1 cellular context compared by ENCODE assay signal in genomic region chr15:58453931-58454793, GRCh38.
TF ChIP-seq lines count a peak whose summit lies in the region.

No MANE protein-coding gene starts in this region.

TF ChIP-seq in GM12878, 131 proteins besides CTCF, POLR2A, EP300 and RAD21 (continued from another document):
- TF ChIP-seq ZNF687 (IDR thresholded peaks at IDR 0.05) (peak; percentile 55), TCF12 (IDR thresholded peaks at IDR 0.05; ENCODE audit: low read depth, low read length) (peak; percentile 93), MLLT1 (IDR thresholded peaks at IDR 0.05) (0 out of 2 replicates have a peak, but pooled peaks have one; percentile 42), POU2F2 (IDR thresholded peaks at IDR 0.05; ENCODE audit: borderline replicate concordance, low read depth, low read length) (0 out of 3 replicates have a peak, but pooled peaks have one; percentile 64), BCLAF1 (IDR thresholded peaks at IDR 0.05) (no peak), SIN3A (IDR thresholded peaks at IDR 0.05; ENCODE audit: low read depth, low read length) (no peak), MEF2B (IDR thresholded peaks at IDR 0.05; ENCODE audit: partially characterized antibody, poor library complexity, severe bottlenecking) (peak; percentile 43), DPF2 (IDR thresholded peaks at IDR 0.05) (peak; percentile 85), CBFB (IDR thresholded peaks at IDR 0.05; ENCODE audit: low read depth) (peak; percentile 85; the same call in 1 of the 2 replicates), CREM (IDR thresholded peaks at IDR 0.05; ENCODE audit: low read depth) (peak; percentile 81), CEBPB (IDR thresholded peaks at IDR 0.05; ENCODE audit: borderline replicate concordance in 1 of 2, low read depth in 2 of 2, low read length in 2 of 2) (no peak), RELB (IDR thresholded peaks at IDR 0.05; ENCODE audit: low read depth) (peak; percentile 52; the same call in 1 of the 2 replicates), PAX8 (IDR thresholded peaks at IDR 0.05) (no peak), KDM1A (IDR thresholded peaks at IDR 0.05; ENCODE audit: borderline replicate concordance) (no peak), ATF2 (IDR thresholded peaks at IDR 0.05; ENCODE audit: low read length) (peak; percentile 73), BMI1 (IDR thresholded peaks at IDR 0.05; ENCODE audit: borderline replicate concordance) (no peak), BACH1 (IDR thresholded peaks at IDR 0.05; ENCODE audit: borderline replicate concordance) (peak; percentile 47; the same call in 1 of the 2 replicates), PML (IDR thresholded peaks at IDR 0.05; ENCODE audit: low read length) (peak; percentile 48; the same call in 1 of the 2 replicates), GATAD2B (conservative IDR thresholded peaks at IDR 0.05; ENCODE audit: low read depth) (0 out of 2 replicates have a peak, but pooled peaks have one; percentile 67), BCL3 (IDR thresholded peaks at IDR 0.05; ENCODE audit: borderline replicate concordance, insufficient read depth, low read depth, low read length, poor library complexity, severe bottlenecking) (peak; percentile 61), NFXL1 (IDR thresholded peaks at IDR 0.05; ENCODE audit: borderline replicate concordance) (no peak), MTA2 (IDR thresholded peaks at IDR 0.05; ENCODE audit: low read depth) (peak; percentile 63; the same call in 1 of the 2 replicates), YY1 (IDR thresholded peaks at IDR 0.05; ENCODE audit: low read depth, low read length) (peak; percentile 50; the same call in 1 of the 2 replicates), TAF1 (IDR thresholded peaks at IDR 0.05; ENCODE audit: borderline replicate concordance, low read depth, low read length) (no peak), ZSCAN29 (IDR thresholded peaks at IDR 0.05) (no peak), IRF4 (IDR thresholded peaks at IDR 0.05; ENCODE audit: low read depth, low read length) (peak; percentile 86), RUNX3 (IDR thresholded peaks at IDR 0.05; ENCODE audit: low read length) (peak; percentile 98), NR2F1 (conservative IDR thresholded peaks at IDR 0.05) (peak; percentile 94), IKZF2 (IDR thresholded peaks at IDR 0.05) (peak; percentile 63 to 71; a peak in 2 of 4 replicates), ATF7 (IDR thresholded peaks at IDR 0.05; ENCODE audit: low read depth) (0 out of 2 replicates have a peak, but pooled peaks have one; percentile 25), GABPA (IDR thresholded peaks at IDR 0.05; ENCODE audit: low read depth) (no peak), PKNOX1 (IDR thresholded peaks at IDR 0.05) (no peak), CREB1 (IDR thresholded peaks at IDR 0.05; ENCODE audit: low read depth) (0 out of 2 replicates have a peak, but pooled peaks have one; percentile 27), TCF7 (IDR thresholded peaks at IDR 0.05; ENCODE audit: borderline replicate concordance) (no peak), PAX5 (IDR thresholded peaks at IDR 0.05; ENCODE audit: borderline replicate concordance, low read depth, low read length) (peak; percentile 84), ETV6 (conservative IDR thresholded peaks at IDR 0.05 in 1 of 2, IDR thresholded peaks at IDR 0.05 in 1 of 2; ENCODE audit: borderline replicate concordance in 1 of 2, low read depth in 1 of 2) (peak in 1 of 2 experiments; percentile 37; a peak in 2 of 4 replicates), EED (IDR thresholded peaks at IDR 0.05; ENCODE audit: low read depth) (peak; percentile 82), ZNF217 (IDR thresholded peaks at IDR 0.05) (no peak), NRF1 (conservative IDR thresholded peaks at IDR 0.05; ENCODE audit: low read depth, low read length) (no peak), NR2C1 (IDR thresholded peaks at IDR 0.05) (peak; percentile 16; the same call in 1 of the 2 replicates)
